In genomic region chr2:63841254-63842022, GRCh38 we compare ENCODE assay signal across 8 cellular contexts. TPM values are rescaled to one million over a fixed set of nuclear protein-coding genes. Genes with fewer than 3 reads are reported as not detected.
DNase-seq lines count a peak whose midpoint lies in the region; ATAC-seq and TF ChIP-seq lines count a peak whose summit lies in the region.

Gene UGP2, plus strand, starts transcription at chr2:63841896. Its CDS starts 290 bp downstream, at chr2:63842186.

- no TSS peak for BruUV-seq in Panc1 (replicated peaks; lab: Mats Ljungman, UMichigan)

- H3K4me3 ChIP-seq in Jurkat, Clone E6-1 (ENCODE audit: low read length): peak within 1 kb of the TSS; percentile 87
- peak within 1 kb of the TSS; percentile 96 to 99 for H3K4me3 ChIP-seq in Panc1 (ENCODE audit: low read depth in 2 of 2, low read length in 2 of 2)
- peak within 1 kb of the TSS; percentile 74 to 99 (median 90) for H3K4me3 ChIP-seq in esophagus muscularis mucosa

- no peak for TF ChIP-seq EP300 in esophagus muscularis mucosa (IDR thresholded peaks at IDR 0.05)

- peak within 1 kb of the TSS; percentile 95 to 99 (median 97) for H3K27ac Mint-ChIP-seq in naive B cell
- peak within 1 kb of the TSS; percentile 98 for H3K27ac Mint-ChIP-seq in stimulated activated naive B cell treated with anti-CD40 and anti-IgM and Interleukin-4, amounts not matched to agents 10 μg/mL and 1 μg/mL and 100 μg/mL, for 72 hours

- no peaks in the 10 kb centered on the region for H3K27me3 Mint-ChIP-seq in activated T-cell treated with anti-CD3 and anti-CD28 coated beads, Interleukin-2, amount 50 U/mL, for 4 hours (ENCODE audit: low read depth)
- H3K27me3 Mint-ChIP-seq in naive B cell: no peaks in the 10 kb centered on the region
- no peaks in the 10 kb centered on the region for H3K27me3 Mint-ChIP-seq in stimulated activated naive B cell treated with anti-CD40 and anti-IgM and Interleukin-4, amounts not matched to agents 10 μg/mL and 1 μg/mL and 100 μg/mL, for 72 hours

- TF ChIP-seq CTCF in Panc1 (IDR thresholded peaks at IDR 0.05): peak; percentile 52
- TF ChIP-seq CTCF in esophagus muscularis mucosa (IDR thresholded peaks at IDR 0.05): peak in 1 of 3 experiments; percentile 30

- intact Hi-C loops in Panc1 (cut with micrococcal nuclease; ENCODE audit: unreplicated experiment): no loop called here
- intact Hi-C loops in esophagus muscularis mucosa (cut with DNase I): loop anchor here (5.0 kb wide), 2 partner anchors 46 to 254 kb away; partner anchors contain the start of genes MDH1 and WDPCP

- in situ Hi-C loops in Panc1 (cut with HindIII; ENCODE audit: low pct_unique_long_range_greater_than_20kb, low sequenced_read_pairs): no loop called here

- H3K36me3 ChIP-seq in Panc1 (ENCODE audit: control insufficient read depth, insufficient read depth, low read length) (peaks cover 3% of the 10 kb centered on the region; the same call in 1 of the 2 replicates), esophagus muscularis mucosa (no peaks in the 10 kb centered on the region)

- no peaks in the 10 kb centered on the region for H3K9me3 Mint-ChIP-seq in activated T-cell treated with anti-CD3 and anti-CD28 coated beads, Interleukin-2, amount 50 U/mL, for 4 hours
- H3K9me3 Mint-ChIP-seq in naive B cell: no peaks in the 10 kb centered on the region
- H3K9me3 Mint-ChIP-seq in stimulated activated naive B cell treated with anti-CD40 and anti-IgM and Interleukin-4, amounts not matched to agents 10 μg/mL and 1 μg/mL and 100 μg/mL, for 72 hours: no peaks in the 10 kb centered on the region

- H3K27ac ChIP-seq in Panc1 (ENCODE audit: low read length) (peak within 1 kb of the TSS; percentile 95), esophagus muscularis mucosa (replicated peaks in 1 of 4) (peak within 1 kb of the TSS; percentile 92 to 98 (median 98))

- CTCF ChIA-PET in Panc1 (lab: Charles Lee): interaction anchor here (1.2 kb wide), 1 partner anchor 19 kb away, joined by 8 read pairs; no protein-coding TSS in a partner anchor

- peak; percentile 75 for DNase-seq in DMS153 (lab: John Stamatoyannopoulos, UW)
- DNase-seq in Jurkat, Clone E6-1 (ENCODE audit: low read depth, low spot score): peak; percentile 87
- DNase-seq in Panc1 (ENCODE audit: low read depth, low spot score): no peak
- peak; percentile 68 for DNase-seq in activated T-cell treated with anti-CD3 and anti-CD28 coated beads, Interleukin-2, amount 50 U/mL, for 4 hours
- DNase-seq in esophagus muscularis mucosa (ENCODE audit: extremely low spot score): peak; percentile 97
- peak; percentile 82 for DNase-seq in naive B cell
- DNase-seq in stimulated activated naive B cell treated with anti-CD40 and anti-IgM and Interleukin-4, amounts not matched to agents 10 μg/mL and 1 μg/mL and 100 μg/mL, for 72 hours: peak; percentile 77

- H3K4me3 Mint-ChIP-seq in activated T-cell treated with anti-CD3 and anti-CD28 coated beads, Interleukin-2, amount 50 U/mL, for 4 hours: peak within 1 kb of the TSS; percentile 99
- peak within 1 kb of the TSS; percentile 91 to 99 (median 98) for H3K4me3 Mint-ChIP-seq in naive B cell
- peak within 1 kb of the TSS; percentile 97 to 99 for H3K4me3 Mint-ChIP-seq in stimulated activated naive B cell treated with anti-CD40 and anti-IgM and Interleukin-4, amounts not matched to agents 10 μg/mL and 1 μg/mL and 100 μg/mL, for 72 hours

- H3K36me3 Mint-ChIP-seq in activated T-cell treated with anti-CD3 and anti-CD28 coated beads, Interleukin-2, amount 50 U/mL, for 4 hours (ENCODE audit: insufficient read depth): no peaks in the 10 kb centered on the region
- peaks cover 0 to 4% of the 10 kb centered on the region in 2 donors for H3K36me3 Mint-ChIP-seq in naive B cell
- peaks cover 6 to 7% of the 10 kb centered on the region in 2 donors for H3K36me3 Mint-ChIP-seq in stimulated activated naive B cell treated with anti-CD40 and anti-IgM and Interleukin-4, amounts not matched to agents 10 μg/mL and 1 μg/mL and 100 μg/mL, for 72 hours

- 0% methylated on average over 16 of the region's 59 CpGs for WGBS in esophagus muscularis mucosa

- TF ChIP-seq POLR2A in esophagus muscularis mucosa (IDR thresholded peaks at IDR 0.05; ENCODE audit: low read depth): peak; percentile 65

- H3K4me1 Mint-ChIP-seq in activated T-cell treated with anti-CD3 and anti-CD28 coated beads, Interleukin-2, amount 50 U/mL, for 4 hours (ENCODE audit: low read depth): peaks cover 47% of the 10 kb centered on the region
- H3K4me1 Mint-ChIP-seq in naive B cell: peaks cover 27 to 44% (median 41%) of the 10 kb centered on the region in 3 donors
- H3K4me1 Mint-ChIP-seq in stimulated activated naive B cell treated with anti-CD40 and anti-IgM and Interleukin-4, amounts not matched to agents 10 μg/mL and 1 μg/mL and 100 μg/mL, for 72 hours: peaks cover 8 to 44% of the 10 kb centered on the region in 2 donors

- peaks cover 18% of the 10 kb centered on the region for H3K4me1 ChIP-seq in Panc1 (ENCODE audit: control insufficient read depth, insufficient read depth, low read length)
- peaks cover 34 to 46% (median 44%) of the 10 kb centered on the region in 4 donors for H3K4me1 ChIP-seq in esophagus muscularis mucosa

- POLR2A ChIA-PET in Panc1 (lab: Charles Lee): interaction anchor here (0.7 to 0.8 kb wide), 3 partner anchors 171 to 256 kb away, joined by 3 to 9 read pairs (median 7); no protein-coding TSS in a partner anchor

- ATAC-seq in GM21619 (IDR thresholded peaks at IDR 0.05; ENCODE audit: unreplicated experiment): peak; percentile 59
- ATAC-seq in Panc1: peak; percentile 90
- peak; percentile 69 to 74 for ATAC-seq in activated T-cell treated with anti-CD3 and anti-CD28 coated beads, Interleukin-2, amount 50 U/mL, for 4 hours
- peak; percentile 60 to 63 for ATAC-seq in naive B cell (ENCODE audit: low read depth in 2 of 2)
- ATAC-seq in stimulated activated naive B cell treated with anti-CD40 and anti-IgM and Interleukin-4, amounts not matched to agents 10 μg/mL and 1 μg/mL and 100 μg/mL, for 72 hours (replicated peaks): peak; percentile 71 to 75

- H3K27me3 ChIP-seq in Panc1 (ENCODE audit: control insufficient read depth, insufficient read depth, low read length) (no peaks in the 10 kb centered on the region), esophagus muscularis mucosa (no peaks in the 10 kb centered on the region)

- H3K9me3 ChIP-seq in Panc1 (ENCODE audit: control insufficient read depth, insufficient read depth, low read depth, low read length): peaks cover 1% of the 10 kb centered on the region; the same call in 1 of the 2 replicates
- no peaks in the 10 kb centered on the region for H3K9me3 ChIP-seq in esophagus muscularis mucosa

RNA-seq across cellular contexts. Expression of gene UGP2, which starts in this region (rescaled TPM):
- 47.4 TPM for polyA plus RNA-seq in Jurkat, Clone E6-1 (2012; ENCODE audit: insufficient read depth, insufficient read length)
- total RNA-seq in Panc1 (2021; ENCODE audit: unreplicated experiment) (76.1 TPM), esophagus muscularis mucosa (100 to 1,000 TPM; 163 to 247 (median 198) TPM)
- polyA plus RNA-seq in Panc1 (2012; ENCODE audit: insufficient read length): 37.2 TPM
- 10 to 100 TPM; 46.1 to 48.6 (median 47.7) TPM for total RNA-seq in activated T-cell treated with anti-CD3 and anti-CD28 coated beads, Interleukin-2, amount 50 U/mL, for 4 hours
- 100 to 1,000 TPM in 5 of 6 donors, 10 to 100 TPM in 1; 94.3 to 152 (median 115) TPM for polyA plus RNA-seq in naive B cell (ENCODE audit: low read depth in 6 of 6)
